ENCODE assay signal across 1 cellular context in the genomic region with DNA sequence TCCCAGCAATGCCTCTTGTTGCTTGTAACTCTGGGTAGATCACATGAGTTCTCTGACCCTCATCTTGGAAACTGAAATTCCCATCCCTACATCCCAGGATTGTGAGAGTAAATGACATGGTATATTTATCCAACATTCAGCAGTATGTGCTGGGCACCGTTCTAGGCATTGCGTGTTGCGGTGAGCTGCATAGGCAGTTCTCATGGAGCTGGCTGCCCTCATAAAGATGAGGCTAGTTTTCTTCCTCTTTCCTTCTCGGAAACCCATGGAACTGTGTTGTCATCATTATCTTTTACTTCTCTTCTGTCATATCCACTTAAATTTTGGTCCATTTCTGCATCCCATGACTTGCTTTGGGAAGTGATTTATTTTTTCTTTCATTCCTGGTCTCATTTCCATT.
A peak's percentile ranks its signal among the peaks of the same experiment; 100 is the strongest.
TF ChIP-seq lines count a peak whose summit lies in the region.

No MANE protein-coding gene starts in this region.

TF ChIP-seq in HepG2, 621 proteins besides CTCF, POLR2A, EP300 and RAD21 (continued from another document):
- TF ChIP-seq CREB1 (IDR thresholded peaks at IDR 0.05) (0 out of 2 replicates have a peak, but pooled peaks have one; percentile 35), CREB1 (CRISPR knock-in tag; IDR thresholded peaks at IDR 0.05) (no peak), PHF8 (CRISPR knock-in tag; IDR thresholded peaks at IDR 0.05) (no peak), SMARCE1 (IDR thresholded peaks at IDR 0.05; ENCODE audit: borderline replicate concordance) (no peak), ZNF790 (CRISPR knock-in tag; IDR thresholded peaks at IDR 0.05; ENCODE audit: borderline replicate concordance) (no peak)
